In the genomic region with DNA sequence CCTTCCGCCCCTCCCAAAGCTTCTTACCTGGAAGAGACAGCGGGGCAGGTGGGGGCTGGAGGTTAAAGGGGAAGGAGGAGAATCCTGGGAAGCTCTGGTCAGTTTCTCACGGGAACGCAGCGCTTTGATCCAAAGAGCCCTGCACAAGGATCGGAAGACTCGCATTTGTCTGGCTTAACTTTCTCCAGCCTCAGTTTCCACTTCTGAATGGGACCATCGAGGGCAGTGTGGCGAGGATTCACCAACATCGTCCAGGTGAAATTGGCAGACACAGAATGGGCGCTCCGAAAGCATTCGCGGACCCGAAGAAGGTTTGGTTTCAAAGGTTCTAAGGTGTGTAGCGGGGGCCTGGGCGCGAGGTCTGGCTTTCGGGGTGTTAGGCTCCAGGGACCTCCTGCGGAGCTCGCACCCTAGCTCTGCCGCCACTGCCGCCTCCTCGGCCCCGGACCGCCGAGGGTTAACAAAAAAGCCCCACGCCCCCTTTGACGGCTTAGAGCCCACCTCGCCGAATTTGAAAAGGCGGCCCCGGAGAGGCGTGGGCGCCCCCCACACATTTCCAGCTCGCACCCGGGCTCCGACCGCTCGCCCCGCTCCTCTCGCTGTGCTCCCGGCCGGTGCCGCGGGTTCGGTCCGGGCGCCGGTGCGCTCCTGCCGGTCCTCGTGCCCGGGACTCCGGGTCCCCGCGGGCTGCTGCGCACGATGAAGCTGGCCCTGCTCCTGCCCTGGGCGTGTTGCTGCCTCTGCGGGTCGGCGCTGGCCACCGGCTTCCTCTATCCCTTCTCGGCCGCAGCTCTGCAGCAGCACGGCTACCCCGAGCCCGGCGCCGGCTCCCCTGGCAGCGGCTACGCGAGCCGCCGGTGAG, we compare ENCODE assay signal across 8 cellular contexts. TPM values are rescaled to one million over a fixed set of nuclear protein-coding genes. Genes with fewer than 3 reads are reported as not detected.
A peak's percentile ranks its signal among the peaks of the same experiment; 100 is the strongest.
DNase-seq lines count a peak whose midpoint lies in the region; ATAC-seq and TF ChIP-seq lines count a peak whose summit lies in the region.

Gene COL26A1 (plus strand): TSS at position 542 of the 862 bp plus-strand sequence. CDS start 158 bp downstream, at position 700.

- peaks cover 38% of the 10 kb centered on the region for H3K27me3 Mint-ChIP-seq in activated CD8-positive, alpha-beta memory T cell treated with anti-CD3 and anti-CD28 coated beads, Interleukin-2, amount 10 ng/mL, durations not matched to agents 7 days and 5 days
- H3K27me3 Mint-ChIP-seq in activated T-cell treated with anti-CD3 and anti-CD28 coated beads, Interleukin-2, amount 50 U/mL, for 24 hours = peaks cover 35% of the 10 kb centered on the region
- H3K27me3 Mint-ChIP-seq in CD14-positive monocyte (ENCODE audit: low read depth in 3 of 3) = peaks cover 30 to 61% (median 44%) of the 10 kb centered on the region in 3 donors

- H3K9me3 ChIP-seq in ovary = no peaks in the 10 kb centered on the region

- intact Hi-C loops in head of caudate nucleus (cut with DNase I) (no loop called here), ovary (cut with DNase I) (loop anchor here in 1 of 4 donors (5.0 kb wide), 1 partner anchor 145 kb away; no protein-coding TSS in a partner anchor), CD14-positive monocyte (cut with micrococcal nuclease) (loop anchor here in 1 of 2 donors (10.0 kb wide), 1 partner anchor 912 kb away; no protein-coding TSS in a partner anchor)

- WGBS in ovary, 3 donors = 11 to 23% (median 22%) methylated on average over 49 to 76 of the region's 76 CpGs

- no peak for TF ChIP-seq EP300 in ovary (IDR thresholded peaks at IDR 0.05)

- no peaks in the 10 kb centered on the region for H3K27me3 ChIP-seq in ovary

- H3K4me1 Mint-ChIP-seq in activated CD8-positive, alpha-beta memory T cell treated with anti-CD3 and anti-CD28 coated beads, Interleukin-2, amount 10 ng/mL, durations not matched to agents 7 days and 5 days = peaks cover 2% of the 10 kb centered on the region
- peaks cover 15% of the 10 kb centered on the region for H3K4me1 Mint-ChIP-seq in activated T-cell treated with anti-CD3 and anti-CD28 coated beads, Interleukin-2, amount 50 U/mL, for 24 hours (ENCODE audit: low read depth)
- H3K4me1 Mint-ChIP-seq in CD14-positive monocyte = peaks cover 5% of the 10 kb centered on the region

- H3K36me3 ChIP-seq in ovary = no peaks in the 10 kb centered on the region

- TF ChIP-seq POLR2A in ovary (IDR thresholded peaks at IDR 0.05) = no peak

- TF ChIP-seq CTCF in ovary (IDR thresholded peaks at IDR 0.05) (no peak), CD14-positive monocyte (IDR thresholded peaks at IDR 0.05) (no peak)

- H3K4me1 ChIP-seq in ovary (ENCODE audit: insufficient read depth) = peaks cover 6% of the 10 kb centered on the region

- ATAC-seq in activated CD8-positive, alpha-beta memory T cell treated with anti-CD3 and anti-CD28 coated beads, Interleukin-2, amount 10 ng/mL, durations not matched to agents 7 days and 5 days = no peak
- ATAC-seq in GM18861 (IDR thresholded peaks at IDR 0.05; ENCODE audit: unreplicated experiment) = no peak

- CTCF ChIA-PET in activated CD8-positive, alpha-beta memory T cell treated with anti-CD3 and anti-CD28 coated beads, Interleukin-2, amount 10 ng/mL, durations not matched to agents 7 days and 5 days (lab: Charles Lee) = interaction anchor here (0.9 to 4.2 kb wide), 6 partner anchors 9 to 77 kb away, joined by 3 to 32 read pairs (median 4); no protein-coding TSS in a partner anchor

- DNase-seq in activated CD8-positive, alpha-beta memory T cell treated with anti-CD3 and anti-CD28 coated beads for 24 hours = peak; percentile 70
- no peak for DNase-seq in activated CD8-positive, alpha-beta memory T cell treated with anti-CD3 and anti-CD28 coated beads, Interleukin-2, amount 10 ng/mL, durations not matched to agents 7 days and 5 days
- DNase-seq in activated T-cell treated with anti-CD3 and anti-CD28 coated beads, Interleukin-2, amount 50 U/mL, for 24 hours = peak; percentile 57
- DNase-seq in head of caudate nucleus (peak in 29 of 42 donors; percentile 4 to 62 (median 20)), ovary (peak in 4 of 5 donors; percentile 34 to 66 (median 44)), CD14-positive monocyte (ENCODE audit: low spot score) (no peak)
- no peak for DNase-seq in stimulated activated naive CD4-positive, alpha-beta T cell treated with Interleukin-2 at 50 U/mL for 16 hours (lab: John Stamatoyannopoulos, UW)

- no peak within 1 kb of the TSS for H3K4me3 Mint-ChIP-seq in activated CD8-positive, alpha-beta memory T cell treated with anti-CD3 and anti-CD28 coated beads, Interleukin-2, amount 10 ng/mL, durations not matched to agents 7 days and 5 days
- H3K4me3 Mint-ChIP-seq in activated T-cell treated with anti-CD3 and anti-CD28 coated beads, Interleukin-2, amount 50 U/mL, for 24 hours = peak within 1 kb of the TSS; percentile 35
- peak within 1 kb of the TSS in 1 of 2 donors; percentile 78 for H3K4me3 Mint-ChIP-seq in CD14-positive monocyte

- H3K36me3 Mint-ChIP-seq in activated CD8-positive, alpha-beta memory T cell treated with anti-CD3 and anti-CD28 coated beads, Interleukin-2, amount 10 ng/mL, durations not matched to agents 7 days and 5 days = no peaks in the 10 kb centered on the region
- no peaks in the 10 kb centered on the region for H3K36me3 Mint-ChIP-seq in activated T-cell treated with anti-CD3 and anti-CD28 coated beads, Interleukin-2, amount 50 U/mL, for 24 hours (ENCODE audit: low read depth)
- peaks cover 2% of the 10 kb centered on the region in 2 donors for H3K36me3 Mint-ChIP-seq in CD14-positive monocyte

- H3K27ac ChIP-seq in ovary = peak within 1 kb of the TSS in 1 of 2 donors; percentile 21

- peak within 1 kb of the TSS; percentile 53 for H3K4me3 ChIP-seq in ovary

- no peaks in the 10 kb centered on the region for H3K9me3 Mint-ChIP-seq in activated CD8-positive, alpha-beta memory T cell treated with anti-CD3 and anti-CD28 coated beads, Interleukin-2, amount 10 ng/mL, durations not matched to agents 7 days and 5 days (ENCODE audit: low read depth)
- H3K9me3 Mint-ChIP-seq in activated T-cell treated with anti-CD3 and anti-CD28 coated beads, Interleukin-2, amount 50 U/mL, for 24 hours = no peaks in the 10 kb centered on the region
- H3K9me3 Mint-ChIP-seq in CD14-positive monocyte = peaks cover 0 to 13% (median 0%) of the 10 kb centered on the region in 7 donors

- no peak within 1 kb of the TSS for H3K27ac Mint-ChIP-seq in activated CD8-positive, alpha-beta memory T cell treated with anti-CD3 and anti-CD28 coated beads, Interleukin-2, amount 10 ng/mL, durations not matched to agents 7 days and 5 days
- no peak within 1 kb of the TSS for H3K27ac Mint-ChIP-seq in activated T-cell treated with anti-CD3 and anti-CD28 coated beads, Interleukin-2, amount 50 U/mL, for 24 hours
- no peak within 1 kb of the TSS for H3K27ac Mint-ChIP-seq in CD14-positive monocyte

RNA-seq across cellular contexts. Expression of gene COL26A1, which starts in this region (rescaled TPM):
- total RNA-seq in activated CD8-positive, alpha-beta memory T cell treated with anti-CD3 and anti-CD28 coated beads, Interleukin-2, amount 10 ng/mL, durations not matched to agents 7 days and 5 days = not detected
- 1 to 10 TPM in 2 of 7 donors, under 1 TPM in 5; 0.28 to 2.3 (median 0.42) TPM for total RNA-seq in ovary
- under 1 TPM; 0.17 to 0.38 TPM for polyA plus RNA-seq in ovary
- not detected for polyA plus RNA-seq in CD14-positive monocyte

Comparison
In these comparisons a context has a peak if more than half of its experiments do, and no peak if none do; other contexts are left out.
1. DNase-seq: peak in activated CD8-positive, alpha-beta memory T cell treated with anti-CD3 and anti-CD28 coated beads for 24 hours (single experiment), activated T-cell treated with anti-CD3 and anti-CD28 coated beads, Interleukin-2, amount 50 U/mL, for 24 hours (single experiment), head of caudate nucleus (29 of 42) and ovary (4 of 5); none in activated CD8-positive, alpha-beta memory T cell treated with anti-CD3 and anti-CD28 coated beads, Interleukin-2, amount 10 ng/mL, durations not matched to agents 7 days and 5 days (single experiment), stimulated activated naive CD4-positive, alpha-beta T cell treated with Interleukin-2 at 50 U/mL for 16 hours (single experiment) and CD14-positive monocyte (single experiment).